Comparison of ENCODE assay signal across 8 cellular contexts in genomic region chr22:42270178-42270511, GRCh38. TPM values are rescaled to one million over a fixed set of nuclear protein-coding genes. Genes with fewer than 3 reads are reported as not detected.
DNase-seq lines count a peak whose midpoint lies in the region; ATAC-seq and TF ChIP-seq lines count a peak whose summit lies in the region.

No MANE protein-coding gene starts in this region.

- H3K4me3 ChIP-seq in HFF-Myc (replicated peaks; ENCODE audit: low read depth, low read length): peak overlapping the region; percentile 87
- H3K4me3 ChIP-seq in stomach: peak overlapping the region; percentile 98 to 99 (median 99)

- DNase-seq in HFF-Myc (ENCODE audit: extremely low read depth, low read depth): no peak
- peak; percentile 89 for DNase-seq in NCI-H69 (lab: John Stamatoyannopoulos, UW)
- peak; percentile 58 for DNase-seq in left lobe of liver (ENCODE audit: low spot score)
- DNase-seq in stomach: no peak
- no peak for DNase-seq in mucosa of gallbladder (ENCODE audit: low spot score)
- no peak for DNase-seq in GDM1 (lab: John Stamatoyannopoulos, UW)

- TF ChIP-seq EP300 in stomach (IDR thresholded peaks at IDR 0.05): no peak

- peak overlapping the region; percentile 91 to 96 (median 95) for H3K27ac ChIP-seq in stomach

- H3K9me3 ChIP-seq in stomach: no peaks in the 10 kb centered on the region

- no peaks in the 10 kb centered on the region for H3K27me3 ChIP-seq in stomach

- peaks cover 68% of the 10 kb centered on the region for H3K4me1 Mint-ChIP-seq in brain

- H3K27ac Mint-ChIP-seq in brain: no peak overlapping the region

- peaks cover 24 to 61% (median 44%) of the 10 kb centered on the region in 4 donors for H3K4me1 ChIP-seq in stomach

- peaks cover 3% of the 10 kb centered on the region for H3K27me3 Mint-ChIP-seq in brain

- H3K36me3 ChIP-seq in stomach: no peaks in the 10 kb centered on the region

- peaks cover 3% of the 10 kb centered on the region for H3K36me3 Mint-ChIP-seq in brain

- TF ChIP-seq POLR2A in stomach (IDR thresholded peaks at IDR 0.05): no peak

- ATAC-seq in GM18520 (IDR thresholded peaks at IDR 0.05; ENCODE audit: unreplicated experiment) (peak; percentile 30), left lobe of liver (peak; percentile 72)

- WGBS in stomach, 5 donors: 1 to 3% (median 2%) methylated on average over 7 to 37 of the region's 37 CpGs; no CpG with 5 or more reads in 1 of the 5 donors

- intact Hi-C loops in stomach (cut with DNase I; ENCODE audit: low total_unique reads): no loop called here

- H3K9me3 Mint-ChIP-seq in brain: no peaks in the 10 kb centered on the region

- TF ChIP-seq CTCF in HFF-Myc (IDR thresholded peaks at IDR 0.05; ENCODE audit: low read depth, low read length, missing control alignments) (no peak), brain (conservative IDR thresholded peaks at IDR 0.05) (no peak), stomach (IDR thresholded peaks at IDR 0.05) (no peak)

- H3K4me3 Mint-ChIP-seq in brain: peak overlapping the region; percentile 75 to 97 (median 78)

RNA-seq across cellular contexts. Expression of gene TCF20, which starts 0.3 kb away (rescaled TPM):
- polyA plus RNA-seq in brain (ENCODE audit: insufficient read depth, low read depth, low replicate concordance) (19.3 TPM), stomach (10 to 100 TPM in 1 of 3 donors, 1 to 10 TPM in 2; 5.8 to 11.0 (median 7.3) TPM)
- total RNA-seq in left lobe of liver (19.0 TPM), stomach (10 to 100 TPM; 11.1 to 50.0 (median 37.5) TPM), mucosa of gallbladder (50.2 TPM)

Comparison
In these comparisons a context has a peak if more than half of its experiments do, and no peak if none do; other contexts are left out.
1. DNase-seq: peak in NCI-H69 (single experiment) and left lobe of liver (single experiment); none in HFF-Myc (single experiment), stomach (single experiment), mucosa of gallbladder (single experiment) and GDM1 (single experiment).